14 cellular contexts compared by ENCODE assay signal in genomic region chr19:57587529-57587928, GRCh38.
A peak's percentile ranks its signal among the peaks of the same experiment; 100 is the strongest.
DNase-seq lines count a peak whose midpoint lies in the region; ATAC-seq lines count a peak whose summit lies in the region.
"Had no signal": no experiment of that assay in that cellular context is flagged by ENCODE, and none has a peak within 500 bp of the region (broad histone marks: within the 10 kb centered on the region; RNA-seq: fewer than 3 reads in every experiment).

No MANE protein-coding gene starts in this region.

- H3K4me3 ChIP-seq in BLaER1 = peak overlapping the region; percentile 49; the same call in 1 of the 2 replicates
- H3K4me3 ChIP-seq: heart right ventricle had no signal

- DNase-seq in RKO (ENCODE audit: low spot score) = peak; percentile 86
- peak; percentile 53 for DNase-seq in glomerular visceral epithelial cell (ENCODE audit: extremely low spot score)
- no peak for DNase-seq in Kasumi-1 (lab: John Stamatoyannopoulos, UW)
- no peak for DNase-seq in SIG-M5 treated with dmso at 0.1 percent for 504 hours (lab: John Stamatoyannopoulos, UW; ENCODE audit: unreplicated experiment)
- DNase-seq: activated CD4-positive, alpha-beta T cell treated with anti-CD3 and anti-CD28 coated beads for 36 hours; CD8-positive, alpha-beta memory T cell; GF-D8; H9; heart right ventricle; left ventricle myocardium superior; T-helper 1 cell had no signal

- peaks cover 20% of the 10 kb centered on the region for H3K4me1 ChIP-seq in BLaER1

- no peaks in the 10 kb centered on the region for H3K27me3 ChIP-seq in BLaER1
- H3K27me3 ChIP-seq: heart right ventricle had no signal

- no peaks in the 10 kb centered on the region for H4K20me1 ChIP-seq in BLaER1

- no peak overlapping the region for H3K27ac ChIP-seq in BLaER1
- H3K27ac ChIP-seq: heart right ventricle had no signal

- H3K4me2 ChIP-seq in BLaER1 = no peak overlapping the region

- peaks cover 79% of the 10 kb centered on the region for H3K36me3 ChIP-seq in BLaER1

- H3K9ac ChIP-seq in BLaER1 = no peak overlapping the region

- H3K9me3 ChIP-seq in BLaER1 = peaks cover 90% of the 10 kb centered on the region

- ATAC-seq in HG02840 (IDR thresholded peaks at IDR 0.05; ENCODE audit: low FRiP score, unreplicated experiment) = no peak
- ATAC-seq: activated CD4-positive, alpha-beta T cell treated with anti-CD3 and anti-CD28 coated beads for 36 hours; heart right ventricle; left ventricle myocardium superior; sciatic nerve had no signal

Comparison
In these comparisons a context has a peak if more than half of its experiments do, and no peak if none do; other contexts are left out.
1. DNase-seq: peak in RKO (single experiment) and glomerular visceral epithelial cell (single experiment); none in Kasumi-1 (0 of 2) and SIG-M5 treated with dmso at 0.1 percent for 504 hours (single experiment).